ENCODE assay signal across 9 cellular contexts in the genomic region with DNA sequence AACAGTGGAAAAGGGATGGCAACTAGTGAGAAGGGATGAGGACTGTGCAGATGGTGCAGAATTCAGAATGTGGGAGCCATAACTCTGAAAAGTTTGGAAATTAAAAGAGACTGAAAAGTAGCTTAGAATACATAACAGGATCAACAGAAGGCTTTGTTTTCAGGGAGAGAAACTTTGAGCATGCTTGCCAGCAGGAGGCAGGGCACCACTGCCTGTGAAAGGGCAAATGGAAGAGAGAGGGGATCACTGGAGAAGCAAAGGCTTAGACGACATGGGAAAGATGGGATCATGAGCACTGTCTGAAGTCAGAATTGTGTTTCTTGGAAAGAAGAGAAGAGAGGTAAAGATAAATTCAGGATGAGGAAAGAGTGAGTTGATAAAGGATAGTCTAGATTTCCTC.
DNase-seq lines count a peak whose midpoint lies in the region; ATAC-seq and TF ChIP-seq lines count a peak whose summit lies in the region.
"Had no signal": no experiment of that assay in that cellular context is flagged by ENCODE, and none has a peak within 500 bp of the region (broad histone marks: within the 10 kb centered on the region; RNA-seq: fewer than 3 reads in every experiment).

No MANE protein-coding gene starts in this region.

- H3K4me1 Mint-ChIP-seq in activated naive CD8-positive, alpha-beta T cell treated with anti-CD3 and anti-CD28 coated beads for 36 hours = peaks cover 1% of the 10 kb centered on the region

- no peak overlapping the region for H3K27ac ChIP-seq in OCI-LY1 (ENCODE audit: low read depth, low read length, poor library complexity, severe bottlenecking)
- H3K27ac ChIP-seq in prostate gland = no peak overlapping the region
- H3K27ac ChIP-seq: gastrocnemius medialis had no signal

- DNase-seq in ELR (ENCODE audit: low read depth) (peak; percentile 58), fibroblast of mammary gland (ENCODE audit: low read depth) (peak; percentile 77), prostate gland (ENCODE audit: low spot score) (no peak), NCI-H1048 (lab: John Stamatoyannopoulos, UW) (no peak)
- DNase-seq in activated CD4-positive, alpha-beta T cell treated with anti-CD3 and anti-CD28 coated beads, Interleukin-2, amount 50 U/mL, for 4 hours = no peak
- no peak for DNase-seq in activated naive CD8-positive, alpha-beta T cell treated with anti-CD3 and anti-CD28 coated beads for 36 hours

- H3K4me1 ChIP-seq in OCI-LY1 (ENCODE audit: insufficient read depth, low read length, severe bottlenecking) = no peaks in the 10 kb centered on the region
- H3K4me1 ChIP-seq in prostate gland (replicated peaks) = no peaks in the 10 kb centered on the region
- H3K4me1 ChIP-seq: gastrocnemius medialis had no signal

- intact Hi-C loops in prostate gland (cut with DNase I) = no loop called here

- no peaks in the 10 kb centered on the region for H3K9me3 ChIP-seq in OCI-LY1 (ENCODE audit: low read length)
- no peaks in the 10 kb centered on the region for H3K9me3 ChIP-seq in prostate gland
- H3K9me3 ChIP-seq: gastrocnemius medialis had no signal

- no peaks in the 10 kb centered on the region for H4K20me1 ChIP-seq in OCI-LY1 (ENCODE audit: insufficient read depth, low read length)

- no peaks in the 10 kb centered on the region for H3K9me3 Mint-ChIP-seq in activated naive CD8-positive, alpha-beta T cell treated with anti-CD3 and anti-CD28 coated beads for 36 hours

- H3K36me3 ChIP-seq in OCI-LY1 (ENCODE audit: insufficient read depth, low read length) (no peaks in the 10 kb centered on the region), prostate gland (no peaks in the 10 kb centered on the region)
- H3K36me3 ChIP-seq: gastrocnemius medialis had no signal

- no peak for TF ChIP-seq POLR2A in prostate gland (IDR thresholded peaks at IDR 0.05)

- H3K9me2 ChIP-seq in OCI-LY1 (ENCODE audit: low read depth, low read length) = no peaks in the 10 kb centered on the region

- no peak overlapping the region for H3K4me3 Mint-ChIP-seq in activated naive CD8-positive, alpha-beta T cell treated with anti-CD3 and anti-CD28 coated beads for 36 hours

- WGBS in prostate gland = 33% methylated on average over 1 of the region's 1 CpG

- no peaks in the 10 kb centered on the region for H3K79me2 ChIP-seq in OCI-LY1 (ENCODE audit: insufficient read depth, low read length)

- H3K27ac Mint-ChIP-seq in activated naive CD8-positive, alpha-beta T cell treated with anti-CD3 and anti-CD28 coated beads for 36 hours = no peak overlapping the region

- no peaks in the 10 kb centered on the region for H3K36me3 Mint-ChIP-seq in activated naive CD8-positive, alpha-beta T cell treated with anti-CD3 and anti-CD28 coated beads for 36 hours

- no peak overlapping the region for H3K4me2 ChIP-seq in OCI-LY1 (ENCODE audit: low read length)

- H3K9ac ChIP-seq in OCI-LY1 (ENCODE audit: low read length) = no peak overlapping the region

- 0 out of 2 replicates have a peak, but pooled peaks have one; percentile 23 for TF ChIP-seq CTCF in OCI-LY1 (IDR thresholded peaks at IDR 0.05; ENCODE audit: low read length)
- peak; percentile 91 for TF ChIP-seq CTCF in fibroblast of mammary gland (conservative IDR thresholded peaks at IDR 0.05; ENCODE audit: control insufficient read depth, insufficient read depth, low read depth, low read length)
- peak in 3 of 4 experiments; percentile 26 to 47 (median 40) for TF ChIP-seq CTCF in prostate gland (IDR thresholded peaks at IDR 0.05)

- no peak overlapping the region for H3K4me3 ChIP-seq in OCI-LY1 (ENCODE audit: low read depth, low read length, poor library complexity, severe bottlenecking)
- no peak overlapping the region for H3K4me3 ChIP-seq in fibroblast of mammary gland (ENCODE audit: control insufficient read depth, low read depth, low read length)
- no peak overlapping the region for H3K4me3 ChIP-seq in prostate gland
- H3K4me3 ChIP-seq: gastrocnemius medialis had no signal

- no peak for ATAC-seq in HG02870 (IDR thresholded peaks at IDR 0.05; ENCODE audit: unreplicated experiment)
- ATAC-seq: gastrocnemius medialis had no signal

- H3F3A ChIP-seq in OCI-LY1 (ENCODE audit: insufficient read depth, low read length) = no peaks in the 10 kb centered on the region

- no peak overlapping the region for H2AFZ ChIP-seq in OCI-LY1 (ENCODE audit: low read length)

- H3K27me3 Mint-ChIP-seq in activated naive CD8-positive, alpha-beta T cell treated with anti-CD3 and anti-CD28 coated beads for 36 hours = peaks cover 9% of the 10 kb centered on the region

- no peaks in the 10 kb centered on the region for H3K27me3 ChIP-seq in OCI-LY1 (ENCODE audit: insufficient read depth, low read length)
- H3K27me3 ChIP-seq in prostate gland (replicated peaks; ENCODE audit: insufficient read depth) = no peaks in the 10 kb centered on the region
- H3K27me3 ChIP-seq: gastrocnemius medialis had no signal

Comparison
In these comparisons a context has a peak if more than half of its experiments do, and no peak if none do; other contexts are left out.
1. DNase-seq: peak in ELR (single experiment) and fibroblast of mammary gland (single experiment); none in prostate gland (single experiment), NCI-H1048 (single experiment), activated CD4-positive, alpha-beta T cell treated with anti-CD3 and anti-CD28 coated beads, Interleukin-2, amount 50 U/mL, for 4 hours (0 of 2) and activated naive CD8-positive, alpha-beta T cell treated with anti-CD3 and anti-CD28 coated beads for 36 hours (single experiment).
2. CTCF ChIP-seq: peak in every context shown above with its lines; median percentile 91 in fibroblast of mammary gland; 40 in prostate gland; 23 in OCI-LY1.